In genomic region chr2:7118606-7119503, GRCh38 we compare ENCODE assay signal across 9 cellular contexts.
DNase-seq lines count a peak whose midpoint lies in the region; FAIRE-seq and TF ChIP-seq lines count a peak whose summit lies in the region.
"Had no signal": no experiment of that assay in that cellular context is flagged by ENCODE, and none has a peak within 500 bp of the region (broad histone marks: within the 10 kb centered on the region; RNA-seq: fewer than 3 reads in every experiment).

No MANE protein-coding gene starts in this region.

- H3K27me3 ChIP-seq in AG04450 (ENCODE audit: control insufficient read depth, insufficient read depth, low read length) (no peaks in the 10 kb centered on the region), OCI-LY1 (ENCODE audit: insufficient read depth, low read length) (no peaks in the 10 kb centered on the region), endothelial cell of umbilical vein (ENCODE audit: control insufficient read depth in 2 of 2, insufficient read depth in 2 of 2, low read length in 2 of 2) (peaks cover 0 to 2% of the 10 kb centered on the region in 2 experiments)

- no peaks in the 10 kb centered on the region for H3K79me2 ChIP-seq in OCI-LY1 (ENCODE audit: insufficient read depth, low read length)
- H3K79me2 ChIP-seq in endothelial cell of umbilical vein (ENCODE audit: control insufficient read depth, insufficient read depth, low read length): no peaks in the 10 kb centered on the region

- H3K9ac ChIP-seq in OCI-LY1 (ENCODE audit: low read length) (no peak overlapping the region), endothelial cell of umbilical vein (replicated peaks; ENCODE audit: extremely low read depth, insufficient read depth, low read length) (no peak overlapping the region)

- no peaks in the 10 kb centered on the region for H3K4me1 Mint-ChIP-seq in progenitor cell of endocrine pancreas (ENCODE audit: low read depth)
- H3K4me1 Mint-ChIP-seq: central memory CD8-positive, alpha-beta T cell had no signal

- DNase-seq in AG04450 (ENCODE audit: low read depth, low spot score): no peak
- no peak for DNase-seq in endothelial cell of umbilical vein (ENCODE audit: low read depth, low spot score)
- DNase-seq in progenitor cell of endocrine pancreas (ENCODE audit: low spot score, unreplicated experiment): no peak
- no peak for DNase-seq in NK-92 (lab: John Stamatoyannopoulos, UW; ENCODE audit: unreplicated experiment)
- DNase-seq in activated T-cell treated with anti-CD3 and anti-CD28 coated beads, Interleukin-2, amount 50 U/mL, for 1 hour: no peak
- no peak for DNase-seq in activated CD8-positive, alpha-beta memory T cell treated with anti-CD3 and anti-CD28 coated beads for 24 hours

- H3K9me3 ChIP-seq in AG04450 (ENCODE audit: control insufficient read depth, insufficient read depth, low read length) (no peaks in the 10 kb centered on the region), OCI-LY1 (ENCODE audit: low read length) (no peaks in the 10 kb centered on the region), endothelial cell of umbilical vein (replicated peaks; ENCODE audit: control insufficient read depth, insufficient read depth, low read length) (no peaks in the 10 kb centered on the region)

- H4K20me1 ChIP-seq in OCI-LY1 (ENCODE audit: insufficient read depth, low read length) (no peaks in the 10 kb centered on the region), endothelial cell of umbilical vein (replicated peaks; ENCODE audit: control insufficient read depth, extremely low read depth, insufficient read depth, low read length) (no peaks in the 10 kb centered on the region)

- POLR2A ChIA-PET in AG04450 (lab: Yijun Ruan, JAX): no interaction called here
- POLR2A ChIA-PET in endothelial cell of umbilical vein (lab: Charles Lee): no interaction called here

- no peak overlapping the region for H3K27ac ChIP-seq in AG04450 (ENCODE audit: low read depth, low read length)
- H3K27ac ChIP-seq in OCI-LY1 (ENCODE audit: low read depth, low read length, poor library complexity, severe bottlenecking): no peak overlapping the region
- H3K27ac ChIP-seq in endothelial cell of umbilical vein (ENCODE audit: insufficient read depth, low read depth, low read length): no peak overlapping the region

- no peak for TF ChIP-seq POLR2A in endothelial cell of umbilical vein (IDR thresholded peaks at IDR 0.05; ENCODE audit: low read depth, low read length)

- H3K9me3 Mint-ChIP-seq in progenitor cell of endocrine pancreas (ENCODE audit: low read depth): peaks cover 5% of the 10 kb centered on the region

- no peak overlapping the region for H3K27ac Mint-ChIP-seq in progenitor cell of endocrine pancreas

- dilution Hi-C loops in endothelial cell of umbilical vein (cut with MboI; ENCODE audit: extremely low pct_ligation_motif_present, low sequenced_read_pairs): no loop called here

- H3K4me3 ChIP-seq in AG04450 (ENCODE audit: low read depth, low read length): no peak overlapping the region
- no peak overlapping the region for H3K4me3 ChIP-seq in GM12875 (ENCODE audit: low read depth, low read length)
- no peak overlapping the region for H3K4me3 ChIP-seq in OCI-LY1 (ENCODE audit: low read depth, low read length, poor library complexity, severe bottlenecking)
- no peak overlapping the region for H3K4me3 ChIP-seq in endothelial cell of umbilical vein (replicated peaks in 1 of 3; ENCODE audit: insufficient read depth in 1 of 3, low read depth in 1 of 3, low read length in 3 of 3)

- H3F3A ChIP-seq in OCI-LY1 (ENCODE audit: insufficient read depth, low read length): no peaks in the 10 kb centered on the region

- no TSS peak for BruUV-seq in endothelial cell of umbilical vein (replicated peaks; lab: Mats Ljungman, UMichigan)

- H3K9me1 ChIP-seq in endothelial cell of umbilical vein (replicated peaks; ENCODE audit: control insufficient read depth, extremely low read depth, insufficient read depth, low read length): no peaks in the 10 kb centered on the region

- CTCF ChIA-PET in AG04450 (lab: Charles Lee): interaction anchor here (0.7 kb wide), 1 partner anchor 85 kb away, joined by 3 read pairs; no protein-coding TSS in a partner anchor
- CTCF ChIA-PET in endothelial cell of umbilical vein (lab: Charles Lee): no interaction called here

- intact Hi-C loops in endothelial cell of umbilical vein (cut with micrococcal nuclease): loop anchor here (2.0 kb wide), 1 partner anchor 1568 kb away; no protein-coding TSS in a partner anchor

- no peak overlapping the region for H3K4me3 Mint-ChIP-seq in progenitor cell of endocrine pancreas (ENCODE audit: low read depth)
- H3K4me3 Mint-ChIP-seq: central memory CD8-positive, alpha-beta T cell had no signal

- H3K36me3 Mint-ChIP-seq in progenitor cell of endocrine pancreas (ENCODE audit: insufficient read depth): peaks cover 1% of the 10 kb centered on the region

- H3K4me1 ChIP-seq in OCI-LY1 (ENCODE audit: insufficient read depth, low read length, severe bottlenecking): no peaks in the 10 kb centered on the region
- no peaks in the 10 kb centered on the region for H3K4me1 ChIP-seq in endothelial cell of umbilical vein (ENCODE audit: control insufficient read depth, extremely low read depth, insufficient read depth, low read length)

- no peak overlapping the region for H3K4me2 ChIP-seq in OCI-LY1 (ENCODE audit: low read length)
- H3K4me2 ChIP-seq in endothelial cell of umbilical vein (ENCODE audit: insufficient read depth, low read length): no peak overlapping the region

- FAIRE-seq in endothelial cell of umbilical vein (lab: Jason Lieb, UNC): peak; percentile 8

- peak; percentile 47 for TF ChIP-seq CTCF in AG04450 (IDR thresholded peaks at IDR 0.05; ENCODE audit: low read depth, low read length)
- peak; percentile 47; the same call in 1 of the 2 replicates for TF ChIP-seq CTCF in GM12875 (IDR thresholded peaks at IDR 0.05; ENCODE audit: borderline replicate concordance, insufficient read depth, low read depth, low read length)
- peak; percentile 61 for TF ChIP-seq CTCF in OCI-LY1 (IDR thresholded peaks at IDR 0.05; ENCODE audit: low read length)
- TF ChIP-seq CTCF in endothelial cell of umbilical vein (IDR thresholded peaks at IDR 0.05; ENCODE audit: extremely low read depth in 1 of 2, insufficient read depth in 1 of 2, low read depth in 1 of 2, low read length in 2 of 2): peak in 1 of 2 donors; percentile 12
- peak; percentile 75 for TF ChIP-seq CTCF in progenitor cell of endocrine pancreas (IDR thresholded peaks at IDR 0.05; ENCODE audit: unreplicated experiment)

- H3K36me3 ChIP-seq in OCI-LY1 (ENCODE audit: insufficient read depth, low read length): no peaks in the 10 kb centered on the region
- H3K36me3 ChIP-seq in endothelial cell of umbilical vein (ENCODE audit: control insufficient read depth in 2 of 2, extremely low read depth in 1 of 2, insufficient read depth in 2 of 2, low read length in 2 of 2): no peaks in the 10 kb centered on the region

- H2AFZ ChIP-seq in OCI-LY1 (ENCODE audit: low read length): no peak overlapping the region
- no peak overlapping the region for H2AFZ ChIP-seq in endothelial cell of umbilical vein (ENCODE audit: low read depth, low read length)

- H3K9me2 ChIP-seq in OCI-LY1 (ENCODE audit: low read depth, low read length): no peaks in the 10 kb centered on the region

- H3K27me3 Mint-ChIP-seq in progenitor cell of endocrine pancreas: no peaks in the 10 kb centered on the region
- H3K27me3 Mint-ChIP-seq: central memory CD8-positive, alpha-beta T cell had no signal

TF ChIP-seq in endothelial cell of umbilical vein, 7 proteins besides CTCF, POLR2A, EP300 and RAD21:
- TF ChIP-seq EZH2 (IDR thresholded peaks at IDR 0.05; ENCODE audit: borderline replicate concordance, low read depth, low read length, severe bottlenecking) (no peak), FOS (IDR thresholded peaks at IDR 0.05; ENCODE audit: borderline replicate concordance, insufficient read depth, low read length) (no peak), POLR2AphosphoS5 (IDR thresholded peaks at IDR 0.05; ENCODE audit: insufficient read depth, low read depth, low read length) (no peak), GATA2 (IDR thresholded peaks at IDR 0.05; ENCODE audit: insufficient read depth, insufficient read length, low read depth, low read length) (no peak), MYC (IDR thresholded peaks at IDR 0.05; ENCODE audit: low read depth, low read length) (no peak), JUN (IDR thresholded peaks at IDR 0.05; ENCODE audit: borderline replicate concordance, insufficient read depth, insufficient read length, low read depth) (no peak), MAX (IDR thresholded peaks at IDR 0.05; ENCODE audit: insufficient read depth, insufficient read length) (no peak)
